1 cellular context compared by ENCODE assay signal in genomic region chr3:150737874-150738679, GRCh38.
TF ChIP-seq lines count a peak whose summit lies in the region.

No MANE protein-coding gene starts in this region.

TF ChIP-seq in HepG2, 621 proteins besides CTCF, POLR2A, EP300 and RAD21 (continued from another document and continues in another):
- TF ChIP-seq HMGXB3 (CRISPR knock-in tag; IDR thresholded peaks at IDR 0.05; ENCODE audit: borderline replicate concordance), result no peak
- no peak for TF ChIP-seq IKZF4 (CRISPR knock-in tag; IDR thresholded peaks at IDR 0.05; ENCODE audit: borderline replicate concordance, low read depth, not compliant biosample characterization)
- TF ChIP-seq ZBTB37 (CRISPR knock-in tag; IDR thresholded peaks at IDR 0.05), result no peak
- TF ChIP-seq ZNF34 (CRISPR knock-in tag; IDR thresholded peaks at IDR 0.05; ENCODE audit: borderline replicate concordance), result no peak; the same call in 1 of the 2 replicates
- no peak for TF ChIP-seq RFX5 (IDR thresholded peaks at IDR 0.05; ENCODE audit: low read depth, low read length)
- TF ChIP-seq RARG (CRISPR knock-in tag; IDR thresholded peaks at IDR 0.05; ENCODE audit: low read depth), result no peak
- no peak for TF ChIP-seq DBP (CRISPR knock-in tag; IDR thresholded peaks at IDR 0.05; ENCODE audit: not compliant biosample characterization)
- peak; percentile 55; the same call in 1 of the 2 replicates for TF ChIP-seq TARDBP (CRISPR knock-in tag; IDR thresholded peaks at IDR 0.05)
- TF ChIP-seq PAWR (CRISPR knock-in tag; IDR thresholded peaks at IDR 0.05; ENCODE audit: borderline replicate concordance), result no peak
- no peak for TF ChIP-seq CBX2 (IDR thresholded peaks at IDR 0.05; ENCODE audit: low read depth, low read length)
- TF ChIP-seq CBX2 (CRISPR knock-in tag; IDR thresholded peaks at IDR 0.05; ENCODE audit: low read depth), result no peak
- TF ChIP-seq ZNF142 (CRISPR knock-in tag; IDR thresholded peaks at IDR 0.05), result no peak
- no peak for TF ChIP-seq CHD4 (IDR thresholded peaks at IDR 0.05; ENCODE audit: borderline replicate concordance, low read length)
- TF ChIP-seq CC2D1A (CRISPR knock-in tag; IDR thresholded peaks at IDR 0.05), result 0 out of 2 replicates have a peak, but pooled peaks have one; percentile 85
- TF ChIP-seq ZNF513 (CRISPR knock-in tag; conservative IDR thresholded peaks at IDR 0.05), result no peak
- TF ChIP-seq ZBTB10 (CRISPR knock-in tag; IDR thresholded peaks at IDR 0.05; ENCODE audit: borderline replicate concordance), result no peak
- no peak for TF ChIP-seq PBX3 (CRISPR knock-in tag; IDR thresholded peaks at IDR 0.05; ENCODE audit: borderline replicate concordance)
- no peak for TF ChIP-seq PHF20 (CRISPR knock-in tag; IDR thresholded peaks at IDR 0.05)
- TF ChIP-seq HIVEP1 (CRISPR knock-in tag; IDR thresholded peaks at IDR 0.05), result no peak
- no peak for TF ChIP-seq ZBTB44 (CRISPR knock-in tag; IDR thresholded peaks at IDR 0.05)
- no peak for TF ChIP-seq KMT2A (CRISPR knock-in tag; IDR thresholded peaks at IDR 0.05)
- TF ChIP-seq SMAD3 (CRISPR knock-in tag; IDR thresholded peaks at IDR 0.05), result peak; percentile 23; the same call in 1 of the 2 replicates
- TF ChIP-seq TBX2 (CRISPR knock-in tag; IDR thresholded peaks at IDR 0.05; ENCODE audit: borderline replicate concordance), result peak; percentile 50; the same call in 1 of the 2 replicates
- TF ChIP-seq BHLHE40 (IDR thresholded peaks at IDR 0.05; ENCODE audit: low read length), result 0 out of 2 replicates have a peak, but pooled peaks have one; percentile 24
- TF ChIP-seq HINFP (CRISPR knock-in tag; IDR thresholded peaks at IDR 0.05; ENCODE audit: low read depth), result 0 out of 2 replicates have a peak, but pooled peaks have one; percentile 49
- TF ChIP-seq ZNF615 (CRISPR knock-in tag; IDR thresholded peaks at IDR 0.05; ENCODE audit: borderline replicate concordance), result no peak
- TF ChIP-seq ZBTB34 (CRISPR knock-in tag; IDR thresholded peaks at IDR 0.05), result peak; percentile 60; the same call in 1 of the 2 replicates
- no peak for TF ChIP-seq NFKBIZ (CRISPR knock-in tag; IDR thresholded peaks at IDR 0.05)
- TF ChIP-seq MLX (CRISPR knock-in tag; IDR thresholded peaks at IDR 0.05), result peak; percentile 19; the same call in 1 of the 2 replicates
- no peak for TF ChIP-seq ZNF547 (CRISPR knock-in tag; IDR thresholded peaks at IDR 0.05)
